In the genomic region with DNA sequence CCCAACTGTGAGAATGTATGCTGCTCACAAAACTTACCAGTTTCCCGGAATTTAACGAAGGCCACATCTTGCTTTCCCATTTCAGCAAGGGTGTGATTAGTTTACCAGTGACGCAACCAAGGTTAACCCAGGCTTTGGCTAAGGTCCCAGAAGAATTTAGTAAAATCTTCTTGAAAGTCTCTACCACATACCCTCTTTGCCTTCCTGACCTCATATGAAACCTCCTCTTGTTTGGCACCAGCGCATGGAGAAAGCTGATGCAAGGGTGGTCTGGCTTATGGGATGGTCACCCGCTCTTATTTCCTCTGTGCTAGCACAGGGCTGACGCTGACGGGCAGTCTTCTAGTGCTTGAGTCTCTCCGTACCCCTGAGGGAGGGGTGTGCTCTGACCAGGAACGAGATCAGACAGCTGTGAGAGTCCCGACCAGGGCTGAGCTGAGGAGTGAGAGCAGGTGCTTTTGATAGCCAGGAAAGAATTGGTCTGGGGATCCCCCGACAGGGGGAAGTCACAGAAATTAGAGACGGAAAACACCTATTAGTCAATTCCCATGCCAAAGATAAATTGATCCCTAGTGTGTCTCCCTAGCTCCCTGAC, we compare ENCODE assay signal across 17 cellular contexts.
"Had no signal": no experiment of that assay in that cellular context is flagged by ENCODE, and none has a peak within 500 bp of the region (broad histone marks: within the 10 kb centered on the region; RNA-seq: fewer than 3 reads in every experiment).

No MANE protein-coding gene starts in this region.

- H3K36me3 Mint-ChIP-seq: activated naive CD8-positive, alpha-beta T cell treated with anti-CD3 and anti-CD28 coated beads for 36 hours; naive thymus-derived CD4-positive, alpha-beta T cell had no signal

- H3K27ac Mint-ChIP-seq: activated CD4-positive, alpha-beta T cell treated with anti-CD3 and anti-CD28 coated beads, Interleukin-2, amount 10 ng/mL, durations not matched to agents 7 days and 5 days; activated naive CD8-positive, alpha-beta T cell treated with anti-CD3 and anti-CD28 coated beads for 36 hours; activated T-helper 1 cell treated with anti-CD3 and anti-CD28 coated beads, Interleukin-12 subunit alpha, Interleukin-12 subunit beta, Interleukin-2, Interleukin-4 antibody, amounts not matched to agents 30 ng/mL and 10 ng/mL and 1 ng/mL, durations not matched to agents 14 hours and 24 hours and 36 hours; naive thymus-derived CD4-positive, alpha-beta T cell; T-helper 2 cell treated with Interferon-gamma antibody and Interleukin-4, amounts not matched to agents 5 μg/mL and 100 μg/mL, for 36 hours had no signal

- H3K9me3 Mint-ChIP-seq: activated CD4-positive, alpha-beta T cell treated with anti-CD3 and anti-CD28 coated beads, Interleukin-2, amount 10 ng/mL, durations not matched to agents 7 days and 5 days; activated naive CD8-positive, alpha-beta T cell treated with anti-CD3 and anti-CD28 coated beads for 36 hours; activated T-helper 1 cell treated with anti-CD3 and anti-CD28 coated beads, Interleukin-12 subunit alpha, Interleukin-12 subunit beta, Interleukin-2, Interleukin-4 antibody, amounts not matched to agents 30 ng/mL and 10 ng/mL and 1 ng/mL, durations not matched to agents 14 hours and 24 hours and 36 hours; T-helper 2 cell treated with Interferon-gamma antibody and Interleukin-4, amounts not matched to agents 5 μg/mL and 100 μg/mL, for 36 hours had no signal

- ATAC-seq: naive thymus-derived CD4-positive, alpha-beta T cell had no signal

- DNase-seq: activated CD4-positive, alpha-beta T cell treated with anti-CD3 and anti-CD28 coated beads, Interleukin-2, amount 10 ng/mL, durations not matched to agents 7 days and 5 days; activated CD8-positive, alpha-beta memory T cell treated with anti-CD3 and anti-CD28 coated beads for 24 hours; activated naive CD8-positive, alpha-beta T cell treated with anti-CD3 and anti-CD28 coated beads for 36 hours; aorta; midbrain; naive thymus-derived CD4-positive, alpha-beta T cell; stimulated activated CD4-positive, alpha-beta T cell treated with anti-CD3 and anti-CD28 coated beads, Interleukin-15, amount 100 ng/mL, for 24 hours; stimulated activated CD4-positive, alpha-beta T cell treated with anti-CD3 and anti-CD28 coated beads, Interleukin-4, amount 100 ng/mL, for 1 hour; stimulated activated naive CD4-positive, alpha-beta T cell; substantia nigra; uterus had no signal

- H3K4me1 Mint-ChIP-seq: activated CD4-positive, alpha-beta T cell treated with anti-CD3 and anti-CD28 coated beads, Interleukin-2, amount 10 ng/mL, durations not matched to agents 7 days and 5 days; activated naive CD8-positive, alpha-beta T cell treated with anti-CD3 and anti-CD28 coated beads for 36 hours had no signal

- H3K27me3 Mint-ChIP-seq: activated CD4-positive, alpha-beta T cell treated with anti-CD3 and anti-CD28 coated beads, Interleukin-2, amount 10 ng/mL, durations not matched to agents 7 days and 5 days had no signal

- H3K4me3 Mint-ChIP-seq: activated CD4-positive, alpha-beta T cell treated with anti-CD3 and anti-CD28 coated beads, Interleukin-2, amount 10 ng/mL, durations not matched to agents 7 days and 5 days; activated naive CD8-positive, alpha-beta T cell treated with anti-CD3 and anti-CD28 coated beads for 36 hours; activated T-helper 1 cell treated with anti-CD3 and anti-CD28 coated beads, Interleukin-12 subunit alpha, Interleukin-12 subunit beta, Interleukin-2, Interleukin-4 antibody, amounts not matched to agents 30 ng/mL and 10 ng/mL and 1 ng/mL, durations not matched to agents 14 hours and 24 hours and 36 hours; naive thymus-derived CD4-positive, alpha-beta T cell; T-helper 2 cell treated with Interferon-gamma antibody and Interleukin-4, amounts not matched to agents 5 μg/mL and 100 μg/mL, for 36 hours had no signal

- H3K4me3 ChIP-seq: breast epithelium, lung, skin epidermis, tibial nerve, uterus had no signal
